21 cellular contexts compared by ENCODE assay signal in genomic region chr1:102942324-102942723, GRCh38.
DNase-seq lines count a peak whose midpoint lies in the region; ATAC-seq, FAIRE-seq and TF ChIP-seq lines count a peak whose summit lies in the region.
"Had no signal": no experiment of that assay in that cellular context is flagged by ENCODE, and none has a peak within 500 bp of the region (broad histone marks: within the 10 kb centered on the region; RNA-seq: fewer than 3 reads in every experiment).

No MANE protein-coding gene starts in this region.

- no peak overlapping the region for H3K4me2 ChIP-seq in GM23248 (ENCODE audit: unreplicated experiment)
- H3K4me2 ChIP-seq in astrocyte (ENCODE audit: low read length), result no peak overlapping the region

- in situ Hi-C loops in GM23248 (cut with MboI), result no loop called here

- POLR2A ChIA-PET in GM10248 (lab: Yijun Ruan, JAX), result no interaction called here

- H3K4me3 ChIP-seq in GM23248, result no peak overlapping the region
- no peak overlapping the region for H3K4me3 ChIP-seq in astrocyte (ENCODE audit: insufficient read depth, low read depth, low read length)
- no peak overlapping the region for H3K4me3 ChIP-seq in fibroblast of mammary gland (ENCODE audit: control insufficient read depth, low read depth, low read length)

- H4K20me1 ChIP-seq in GM23248 (ENCODE audit: insufficient read depth) (no peaks in the 10 kb centered on the region), astrocyte (ENCODE audit: insufficient read depth, low read length) (no peaks in the 10 kb centered on the region)

- H3F3A ChIP-seq in GM23248 (ENCODE audit: insufficient read depth), result no peaks in the 10 kb centered on the region

- no peaks in the 10 kb centered on the region for H3K9me3 ChIP-seq in GM23248 (ENCODE audit: low read depth)
- H3K9me3 ChIP-seq in astrocyte (ENCODE audit: insufficient read depth, low read depth, low read length), result no peaks in the 10 kb centered on the region

- H3K79me2 ChIP-seq in GM23248 (ENCODE audit: insufficient read depth), result no peaks in the 10 kb centered on the region
- H3K79me2 ChIP-seq in astrocyte (ENCODE audit: insufficient read depth, low read length), result no peaks in the 10 kb centered on the region

- H2AFZ ChIP-seq in GM23248, result no peak overlapping the region
- H2AFZ ChIP-seq in astrocyte (ENCODE audit: low read depth, low read length), result no peak overlapping the region

- no peaks in the 10 kb centered on the region for H3K9me2 ChIP-seq in GM23248 (ENCODE audit: insufficient read depth)

- CTCF ChIA-PET in GM10248 (lab: Yijun Ruan, JAX), result no interaction called here

- no peaks in the 10 kb centered on the region for H3K27me3 Mint-ChIP-seq in astrocyte (ENCODE audit: low read depth, unreplicated experiment)

- H3K36me3 Mint-ChIP-seq in astrocyte (ENCODE audit: low read depth, unreplicated experiment), result peaks cover 7% of the 10 kb centered on the region

- H3K27me3 ChIP-seq in GM23248 (replicated peaks; ENCODE audit: insufficient read depth) (no peaks in the 10 kb centered on the region), astrocyte (ENCODE audit: insufficient read depth, low read length) (no peaks in the 10 kb centered on the region)

- peaks cover 10% of the 10 kb centered on the region for H3K4me1 Mint-ChIP-seq in astrocyte (ENCODE audit: low read depth, unreplicated experiment)

- WGBS in GM23248 (ENCODE audit: low coverage in 1 of 2, low lambda C conversion rate in 2 of 2, missing lambda C conversion rate in 2 of 2), 2 experiments, result 15 to 27% methylated on average over 2 of the region's 2 CpGs

- H3K36me3 ChIP-seq in GM23248 (ENCODE audit: low read depth) (no peaks in the 10 kb centered on the region), astrocyte (ENCODE audit: insufficient read depth, low read length) (no peaks in the 10 kb centered on the region)

- H3K4me3 Mint-ChIP-seq in astrocyte (ENCODE audit: unreplicated experiment), result no peak overlapping the region

- no peak for ATAC-seq in HG03108 (IDR thresholded peaks at IDR 0.05; ENCODE audit: unreplicated experiment)
- no peak for ATAC-seq in HG02970 (IDR thresholded peaks at IDR 0.05; ENCODE audit: low FRiP score, unreplicated experiment)

- no peak overlapping the region for H3K27ac Mint-ChIP-seq in astrocyte (ENCODE audit: unreplicated experiment)

- H3K27ac ChIP-seq in GM23248 (no peak overlapping the region), astrocyte (ENCODE audit: low read depth, low read length) (no peak overlapping the region)

- no peaks in the 10 kb centered on the region for H3K4me1 ChIP-seq in GM23248 (ENCODE audit: insufficient read depth)
- peaks cover 5% of the 10 kb centered on the region for H3K4me1 ChIP-seq in astrocyte (ENCODE audit: insufficient read depth, low read length)

- TF ChIP-seq CTCF in astrocyte (IDR thresholded peaks at IDR 0.05; ENCODE audit: insufficient read depth, low read depth, low read length) (no peak), fibroblast of mammary gland (conservative IDR thresholded peaks at IDR 0.05; ENCODE audit: control insufficient read depth, insufficient read depth, low read depth, low read length) (no peak), GM10248 (IDR thresholded peaks at IDR 0.05; ENCODE audit: control extremely low read depth, extremely low read depth, low read depth, missing control alignments) (no peak)

- H3K9me3 Mint-ChIP-seq in astrocyte (ENCODE audit: unreplicated experiment), result no peaks in the 10 kb centered on the region

- H3K9ac ChIP-seq in GM23248 (no peak overlapping the region), astrocyte (ENCODE audit: low read length) (no peak overlapping the region)

- DNase-seq in GM23248 (peak; percentile 28), astrocyte (ENCODE audit: low read depth) (peak; percentile 79), fibroblast of mammary gland (ENCODE audit: low read depth) (peak; percentile 33), GM10248 (ENCODE audit: extremely low spot score) (no peak), HPDE6-E6E7 (ENCODE audit: extremely low spot score) (no peak)
- DNase-seq: Calu3, DMS153, GF-D8, KBM-7, MV-4-11, NCI-H1105, NCI-H146, NCI-H1930, NCI-H2107, NCI-H524, NCI-H774 had no signal

- FAIRE-seq in astrocyte (lab: Jason Lieb, UNC), result no peak
- FAIRE-seq: GM12892, GM19239, RCC 7860 had no signal

Comparison
In these comparisons a context has a peak if more than half of its experiments do, and no peak if none do; other contexts are left out.
1. DNase-seq: peak in GM23248 (single experiment), astrocyte (single experiment) and fibroblast of mammary gland (single experiment); none in GM10248 (single experiment) and HPDE6-E6E7 (single experiment).